In the genomic region with DNA sequence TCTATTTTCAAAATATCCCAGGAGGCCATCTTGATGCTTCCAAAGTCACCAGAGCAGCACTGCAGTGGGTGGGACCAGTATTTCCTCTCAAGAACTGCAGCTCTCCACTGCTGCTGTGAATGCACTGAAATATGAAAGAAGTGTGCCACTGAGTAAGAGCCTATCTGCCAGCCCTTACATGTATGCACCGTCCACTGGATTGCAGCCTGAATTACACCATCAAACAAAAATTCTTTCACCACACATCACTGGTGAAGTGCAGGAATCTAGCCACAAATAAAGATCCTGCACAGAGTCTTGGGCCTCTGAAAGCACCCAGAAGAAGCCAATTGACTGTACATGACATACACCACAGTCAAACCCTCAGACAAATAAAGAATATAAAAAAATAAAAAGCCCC, we compare ENCODE assay signal across 24 cellular contexts.
DNase-seq lines count a peak whose midpoint lies in the region; ATAC-seq and TF ChIP-seq lines count a peak whose summit lies in the region.
"Had no signal": no experiment of that assay in that cellular context is flagged by ENCODE, and none has a peak within 500 bp of the region (broad histone marks: within the 10 kb centered on the region; RNA-seq: fewer than 3 reads in every experiment).

No MANE protein-coding gene starts in this region.

- TF ChIP-seq CTCF in AG10803 (conservative IDR thresholded peaks at IDR 0.05; ENCODE audit: low read length) (no peak), epithelial cell of esophagus (IDR thresholded peaks at IDR 0.05; ENCODE audit: insufficient read depth, low read depth, low read length, missing control alignments) (no peak)

- peak; percentile 79 for DNase-seq in AG10803 (ENCODE audit: low read depth)
- peak; percentile 80 for DNase-seq in NCI-H226
- DNase-seq in epithelial cell of esophagus (ENCODE audit: low read depth): peak; percentile 86
- DNase-seq in kidney glomerular epithelial cell (lab: John Stamatoyannopoulos, UW): peak; percentile 24
- no peak for DNase-seq in cerebellum (ENCODE audit: low spot score)
- no peak for DNase-seq in activated naive CD4-positive, alpha-beta T cell treated with anti-CD3 and anti-CD28 coated beads, Interleukin-2, amount 50 U/mL, for 72 hours (ENCODE audit: low spot score in 2 of 2)
- no peak for DNase-seq in activated CD4-positive, alpha-beta memory T cell treated with anti-CD3 and anti-CD28 coated beads for 36 hours
- DNase-seq: activated gamma-delta T cell; adrenal gland; CD4-positive, alpha-beta T cell; cerebellar nuclear complex; effector memory CD8-positive, alpha-beta T cell; gastrocnemius medialis; H7; KG1; natural killer cell; NCI-H2029 treated with DMSO at 0.1 percent for 48 hours; right lobe of liver; stimulated activated CD4-positive, alpha-beta T cell treated with anti-CD3 and anti-CD28 coated beads, Interleukin-15, amount 100 ng/mL, for 24 hours had no signal

- no peak overlapping the region for H3K4me3 Mint-ChIP-seq in activated CD4-positive, alpha-beta memory T cell treated with anti-CD3 and anti-CD28 coated beads for 36 hours
- H3K4me3 Mint-ChIP-seq: CD4-positive, alpha-beta T cell; effector memory CD8-positive, alpha-beta T cell; natural killer cell; T-helper 1 cell treated with Interleukin-12 subunit alpha and Interleukin-12 subunit beta and Interleukin-4 antibody, amounts not matched to agents 30 μg/mL and 1 μg/mL, for 36 hours had no signal

- no peak overlapping the region for H3K27ac Mint-ChIP-seq in activated naive CD4-positive, alpha-beta T cell treated with anti-CD3 and anti-CD28 coated beads, Interleukin-2, amount 50 U/mL, for 72 hours
- H3K27ac Mint-ChIP-seq in activated CD4-positive, alpha-beta memory T cell treated with anti-CD3 and anti-CD28 coated beads for 36 hours: no peak overlapping the region
- H3K27ac Mint-ChIP-seq: CD4-positive, alpha-beta T cell; effector memory CD8-positive, alpha-beta T cell; natural killer cell; T-helper 1 cell treated with Interleukin-12 subunit alpha and Interleukin-12 subunit beta and Interleukin-4 antibody, amounts not matched to agents 30 μg/mL and 1 μg/mL, for 36 hours had no signal

- CTCF ChIA-PET in activated CD4-positive, alpha-beta memory T cell treated with anti-CD3 and anti-CD28 coated beads for 36 hours (lab: Charles Lee): no interaction called here

- no peaks in the 10 kb centered on the region for H3K36me3 Mint-ChIP-seq in activated naive CD4-positive, alpha-beta T cell treated with anti-CD3 and anti-CD28 coated beads, Interleukin-2, amount 50 U/mL, for 72 hours
- no peaks in the 10 kb centered on the region for H3K36me3 Mint-ChIP-seq in activated CD4-positive, alpha-beta memory T cell treated with anti-CD3 and anti-CD28 coated beads for 36 hours
- H3K36me3 Mint-ChIP-seq: natural killer cell had no signal

- no peaks in the 10 kb centered on the region for H3K4me1 Mint-ChIP-seq in activated CD4-positive, alpha-beta memory T cell treated with anti-CD3 and anti-CD28 coated beads for 36 hours (ENCODE audit: low read depth)
- H3K4me1 Mint-ChIP-seq: natural killer cell had no signal

- POLR2A ChIA-PET in activated CD4-positive, alpha-beta memory T cell treated with anti-CD3 and anti-CD28 coated beads for 36 hours (lab: Charles Lee): no interaction called here

- H3K4me3 ChIP-seq in AG10803 (ENCODE audit: low read length): no peak overlapping the region
- H3K4me3 ChIP-seq in epithelial cell of esophagus (ENCODE audit: low read length): no peak overlapping the region
- H3K4me3 ChIP-seq: adrenal gland, gastrocnemius medialis, right lobe of liver, SJSA1, suprapubic skin, vagina had no signal

- peaks cover 12% of the 10 kb centered on the region for H3K27me3 Mint-ChIP-seq in activated CD4-positive, alpha-beta memory T cell treated with anti-CD3 and anti-CD28 coated beads for 36 hours

- no peak for ATAC-seq in HG03521 (IDR thresholded peaks at IDR 0.05; ENCODE audit: unreplicated experiment)
- ATAC-seq in activated naive CD4-positive, alpha-beta T cell treated with anti-CD3 and anti-CD28 coated beads, Interleukin-2, amount 50 U/mL, for 72 hours: no peak
- ATAC-seq: effector memory CD8-positive, alpha-beta T cell; gastrocnemius medialis; natural killer cell; right lobe of liver had no signal

- intact Hi-C loops in activated CD4-positive, alpha-beta memory T cell treated with anti-CD3 and anti-CD28 coated beads for 36 hours (cut with micrococcal nuclease): no loop called here

- peaks cover 0 to 3% of the 10 kb centered on the region in 2 donors for H3K9me3 Mint-ChIP-seq in activated naive CD4-positive, alpha-beta T cell treated with anti-CD3 and anti-CD28 coated beads, Interleukin-2, amount 50 U/mL, for 72 hours
- H3K9me3 Mint-ChIP-seq in activated CD4-positive, alpha-beta memory T cell treated with anti-CD3 and anti-CD28 coated beads for 36 hours: peaks cover 3% of the 10 kb centered on the region
- H3K9me3 Mint-ChIP-seq: effector memory CD8-positive, alpha-beta T cell; T-helper 1 cell treated with Interleukin-12 subunit alpha and Interleukin-12 subunit beta and Interleukin-4 antibody, amounts not matched to agents 30 μg/mL and 1 μg/mL, for 36 hours had no signal

Comparison
In these comparisons a context has a peak if more than half of its experiments do, and no peak if none do; other contexts are left out.
1. DNase-seq: peak in AG10803 (single experiment), NCI-H226 (single experiment), epithelial cell of esophagus (single experiment) and kidney glomerular epithelial cell (single experiment); none in cerebellum (single experiment), activated naive CD4-positive, alpha-beta T cell treated with anti-CD3 and anti-CD28 coated beads, Interleukin-2, amount 50 U/mL, for 72 hours (0 of 2) and activated CD4-positive, alpha-beta memory T cell treated with anti-CD3 and anti-CD28 coated beads for 36 hours (single experiment).